15 cellular contexts compared by ENCODE assay signal in genomic region chr1:5836776-5837440, GRCh38.
DNase-seq lines count a peak whose midpoint lies in the region; ATAC-seq and TF ChIP-seq lines count a peak whose summit lies in the region.
"Had no signal": no experiment of that assay in that cellular context is flagged by ENCODE, and none has a peak within 500 bp of the region (broad histone marks: within the 10 kb centered on the region; RNA-seq: fewer than 3 reads in every experiment).

No MANE protein-coding gene starts in this region.

- DNase-seq in DMS79 (lab: John Stamatoyannopoulos, UW) (peak; percentile 29), KBM-7 (peak; percentile 5), endodermal cell (no peak), stomach (no peak)
- DNase-seq in activated effector memory CD4-positive, alpha-beta T cell treated with Interleukin-2 at 50 U/mL for 16 hours: no peak
- DNase-seq: CD8-positive, alpha-beta T cell; NCI-H1436 treated with DMSO at 0.1 percent for 48 hours; NCI-H2029 treated with DMSO at 0.1 percent for 48 hours; NCI-H2227 treated with DMSO at 0.1 percent for 48 hours; NCI-H524; Peyer's patch; SHP77 treated with DMSO at 0.1 percent for 48 hours had no signal

- H3K36me3 ChIP-seq in BLaER1 (no peaks in the 10 kb centered on the region), endodermal cell (ENCODE audit: control insufficient read depth, insufficient read depth, low read length) (no peaks in the 10 kb centered on the region), stomach (no peaks in the 10 kb centered on the region)
- H3K36me3 ChIP-seq: Peyer's patch had no signal

- no peak for ATAC-seq in HG03342 (IDR thresholded peaks at IDR 0.05; ENCODE audit: unreplicated experiment)
- ATAC-seq: CD8-positive, alpha-beta T cell; SK-N-SH treated with all-trans-retinoic acid at 6 μM for 48 hours had no signal

- peaks cover 4% of the 10 kb centered on the region for H3K4me1 Mint-ChIP-seq in endodermal cell

- peak overlapping the region; percentile 13 for H3K27ac Mint-ChIP-seq in endodermal cell
- H3K27ac Mint-ChIP-seq: CD8-positive, alpha-beta T cell had no signal

- peak overlapping the region; percentile 35; the same call in 1 of the 2 replicates for H3K27ac ChIP-seq in BLaER1
- no peak overlapping the region for H3K27ac ChIP-seq in endodermal cell (ENCODE audit: low read depth, low read length)
- H3K27ac ChIP-seq in stomach: no peak overlapping the region
- H3K27ac ChIP-seq: Peyer's patch had no signal

- TF ChIP-seq POLR2A in stomach (IDR thresholded peaks at IDR 0.05): no peak

- intact Hi-C loops in stomach (cut with DNase I; ENCODE audit: low total_unique reads): no loop called here

- TF ChIP-seq EP300 in stomach (IDR thresholded peaks at IDR 0.05): no peak

- no peak for TF ChIP-seq CTCF in endodermal cell (conservative IDR thresholded peaks at IDR 0.05)
- no peak for TF ChIP-seq CTCF in stomach (IDR thresholded peaks at IDR 0.05)

- in situ Hi-C loops in KBM-7 (cut with MboI; ENCODE audit: low pct_unique_long_range_greater_than_20kb, low sequenced_read_pairs): no loop called here

- H4K20me1 ChIP-seq in BLaER1: no peaks in the 10 kb centered on the region

- H3K4me3 Mint-ChIP-seq in endodermal cell: no peak overlapping the region
- H3K4me3 Mint-ChIP-seq: CD8-positive, alpha-beta T cell had no signal

- no peaks in the 10 kb centered on the region for H3K27me3 ChIP-seq in BLaER1
- H3K27me3 ChIP-seq in endodermal cell (ENCODE audit: control insufficient read depth, insufficient read depth, low read length, poor library complexity, severe bottlenecking): no peaks in the 10 kb centered on the region
- peaks cover 0 to 77% (median 9%) of the 10 kb centered on the region in 3 donors for H3K27me3 ChIP-seq in stomach
- H3K27me3 ChIP-seq: Peyer's patch had no signal

- peak overlapping the region; percentile 20; the same call in 1 of the 2 replicates for H3K9ac ChIP-seq in BLaER1
- no peak overlapping the region for H3K9ac ChIP-seq in endodermal cell (ENCODE audit: extremely low read depth, low read length, poor library complexity, severe bottlenecking)

- H3K9me3 Mint-ChIP-seq in endodermal cell: no peaks in the 10 kb centered on the region
- H3K9me3 Mint-ChIP-seq: CD8-positive, alpha-beta T cell had no signal

- 82 to 91% methylated on average over 11 to 17 of the region's 17 CpGs for WGBS in endodermal cell (ENCODE audit: insufficient coverage in 1 of 2, insufficient read length in 1 of 2), 2 experiments
- WGBS in stomach, 5 donors: 31 to 47% (median 42%) methylated on average over 13 to 17 of the region's 17 CpGs

- H3K4me2 ChIP-seq in BLaER1: peak overlapping the region; percentile 81

- H3K9me3 ChIP-seq in BLaER1 (no peaks in the 10 kb centered on the region), endodermal cell (ENCODE audit: control insufficient read depth, low read length) (no peaks in the 10 kb centered on the region), stomach (no peaks in the 10 kb centered on the region)
- H3K9me3 ChIP-seq: Peyer's patch had no signal

- no peaks in the 10 kb centered on the region for H3K36me3 Mint-ChIP-seq in endodermal cell (ENCODE audit: low read depth)
- H3K36me3 Mint-ChIP-seq: CD8-positive, alpha-beta T cell had no signal

- no peaks in the 10 kb centered on the region for H3K27me3 Mint-ChIP-seq in endodermal cell (ENCODE audit: insufficient read depth)

- H3K4me1 ChIP-seq in BLaER1 (peaks cover 46% of the 10 kb centered on the region), endodermal cell (ENCODE audit: control insufficient read depth, insufficient read depth, low read length) (no peaks in the 10 kb centered on the region), stomach (no peaks in the 10 kb centered on the region)
- H3K4me1 ChIP-seq: Peyer's patch had no signal

- H3K4me3 ChIP-seq in BLaER1 (no peak overlapping the region; the same call in 1 of the 2 replicates), endodermal cell (ENCODE audit: low read length) (no peak overlapping the region), stomach (no peak overlapping the region)
- H3K4me3 ChIP-seq: Peyer's patch had no signal

Comparison
In these comparisons a context has a peak if more than half of its experiments do, and no peak if none do; other contexts are left out.
1. DNase-seq: peak in DMS79 (single experiment) and KBM-7 (single experiment); none in endodermal cell (single experiment), activated effector memory CD4-positive, alpha-beta T cell treated with Interleukin-2 at 50 U/mL for 16 hours (single experiment) and stomach (single experiment).